1 cellular context compared by ENCODE assay signal in genomic region chr12:31682136-31682962, GRCh38.
A peak's percentile ranks its signal among the peaks of the same experiment; 100 is the strongest.
TF ChIP-seq lines count a peak whose summit lies in the region.

No MANE protein-coding gene starts in this region.

TF ChIP-seq in HepG2, 621 proteins besides CTCF, POLR2A, EP300 and RAD21 (continued from another document):
- TF ChIP-seq SRSF9 (IDR thresholded peaks at IDR 0.05; ENCODE audit: borderline replicate concordance, insufficient read depth, low read depth, low read length, poor library complexity, severe bottlenecking) (no peak), DNMT1 (CRISPR knock-in tag; IDR thresholded peaks at IDR 0.05) (no peak), BRD4 (CRISPR knock-in tag; IDR thresholded peaks at IDR 0.05) (no peak), SP5 (CRISPR knock-in tag; IDR thresholded peaks at IDR 0.05; ENCODE audit: borderline replicate concordance, low read depth) (no peak), ZFY (CRISPR knock-in tag; IDR thresholded peaks at IDR 0.05) (no peak), GATAD1 (CRISPR knock-in tag; IDR thresholded peaks at IDR 0.05) (no peak), HDAC2 (CRISPR knock-in tag; IDR thresholded peaks at IDR 0.05) (no peak; the same call in 1 of the 2 replicates), SMC3 (IDR thresholded peaks at IDR 0.05; ENCODE audit: low read length) (peak; percentile 99), TFAP4 (IDR thresholded peaks at IDR 0.05; ENCODE audit: borderline replicate concordance, low read depth) (no peak), STAT5B (CRISPR knock-in tag; IDR thresholded peaks at IDR 0.05) (no peak), SSRP1 (CRISPR knock-in tag; IDR thresholded peaks at IDR 0.05) (no peak), ZBTB7B (CRISPR knock-in tag; IDR thresholded peaks at IDR 0.05) (no peak), REL (CRISPR knock-in tag; conservative IDR thresholded peaks at IDR 0.05) (no peak), ZBTB26 (CRISPR knock-in tag; IDR thresholded peaks at IDR 0.05; ENCODE audit: borderline replicate concordance) (no peak), ZNF660 (CRISPR knock-in tag; IDR thresholded peaks at IDR 0.05; ENCODE audit: borderline replicate concordance, low read depth) (no peak), ZNF430 (CRISPR knock-in tag; IDR thresholded peaks at IDR 0.05) (no peak), GTF2F1 (IDR thresholded peaks at IDR 0.05; ENCODE audit: low read length) (no peak)
- TF ChIP-seq, protein P1, sequence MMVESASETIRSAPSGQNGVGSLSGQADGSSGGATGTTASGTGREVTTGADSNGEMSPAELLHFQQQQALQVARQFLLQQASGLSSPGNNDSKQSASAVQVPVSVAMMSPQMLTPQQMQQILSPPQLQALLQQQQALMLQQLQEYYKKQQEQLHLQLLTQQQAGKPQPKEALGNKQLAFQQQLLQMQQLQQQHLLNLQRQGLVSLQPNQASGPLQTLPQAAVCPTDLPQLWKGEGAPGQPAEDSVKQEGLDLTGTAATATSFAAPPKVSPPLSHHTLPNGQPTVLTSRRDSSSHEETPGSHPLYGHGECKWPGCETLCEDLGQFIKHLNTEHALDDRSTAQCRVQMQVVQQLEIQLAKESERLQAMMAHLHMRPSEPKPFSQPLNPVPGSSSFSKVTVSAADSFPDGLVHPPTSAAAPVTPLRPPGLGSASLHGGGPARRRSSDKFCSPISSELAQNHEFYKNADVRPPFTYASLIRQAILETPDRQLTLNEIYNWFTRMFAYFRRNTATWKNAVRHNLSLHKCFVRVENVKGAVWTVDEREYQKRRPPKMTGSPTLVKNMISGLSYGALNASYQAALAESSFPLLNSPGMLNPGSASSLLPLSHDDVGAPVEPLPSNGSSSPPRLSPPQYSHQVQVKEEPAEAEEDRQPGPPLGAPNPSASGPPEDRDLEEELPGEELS (CRISPR knock-in tag; IDR thresholded peaks at IDR 0.05) = no peak
- TF ChIP-seq, protein P2, sequence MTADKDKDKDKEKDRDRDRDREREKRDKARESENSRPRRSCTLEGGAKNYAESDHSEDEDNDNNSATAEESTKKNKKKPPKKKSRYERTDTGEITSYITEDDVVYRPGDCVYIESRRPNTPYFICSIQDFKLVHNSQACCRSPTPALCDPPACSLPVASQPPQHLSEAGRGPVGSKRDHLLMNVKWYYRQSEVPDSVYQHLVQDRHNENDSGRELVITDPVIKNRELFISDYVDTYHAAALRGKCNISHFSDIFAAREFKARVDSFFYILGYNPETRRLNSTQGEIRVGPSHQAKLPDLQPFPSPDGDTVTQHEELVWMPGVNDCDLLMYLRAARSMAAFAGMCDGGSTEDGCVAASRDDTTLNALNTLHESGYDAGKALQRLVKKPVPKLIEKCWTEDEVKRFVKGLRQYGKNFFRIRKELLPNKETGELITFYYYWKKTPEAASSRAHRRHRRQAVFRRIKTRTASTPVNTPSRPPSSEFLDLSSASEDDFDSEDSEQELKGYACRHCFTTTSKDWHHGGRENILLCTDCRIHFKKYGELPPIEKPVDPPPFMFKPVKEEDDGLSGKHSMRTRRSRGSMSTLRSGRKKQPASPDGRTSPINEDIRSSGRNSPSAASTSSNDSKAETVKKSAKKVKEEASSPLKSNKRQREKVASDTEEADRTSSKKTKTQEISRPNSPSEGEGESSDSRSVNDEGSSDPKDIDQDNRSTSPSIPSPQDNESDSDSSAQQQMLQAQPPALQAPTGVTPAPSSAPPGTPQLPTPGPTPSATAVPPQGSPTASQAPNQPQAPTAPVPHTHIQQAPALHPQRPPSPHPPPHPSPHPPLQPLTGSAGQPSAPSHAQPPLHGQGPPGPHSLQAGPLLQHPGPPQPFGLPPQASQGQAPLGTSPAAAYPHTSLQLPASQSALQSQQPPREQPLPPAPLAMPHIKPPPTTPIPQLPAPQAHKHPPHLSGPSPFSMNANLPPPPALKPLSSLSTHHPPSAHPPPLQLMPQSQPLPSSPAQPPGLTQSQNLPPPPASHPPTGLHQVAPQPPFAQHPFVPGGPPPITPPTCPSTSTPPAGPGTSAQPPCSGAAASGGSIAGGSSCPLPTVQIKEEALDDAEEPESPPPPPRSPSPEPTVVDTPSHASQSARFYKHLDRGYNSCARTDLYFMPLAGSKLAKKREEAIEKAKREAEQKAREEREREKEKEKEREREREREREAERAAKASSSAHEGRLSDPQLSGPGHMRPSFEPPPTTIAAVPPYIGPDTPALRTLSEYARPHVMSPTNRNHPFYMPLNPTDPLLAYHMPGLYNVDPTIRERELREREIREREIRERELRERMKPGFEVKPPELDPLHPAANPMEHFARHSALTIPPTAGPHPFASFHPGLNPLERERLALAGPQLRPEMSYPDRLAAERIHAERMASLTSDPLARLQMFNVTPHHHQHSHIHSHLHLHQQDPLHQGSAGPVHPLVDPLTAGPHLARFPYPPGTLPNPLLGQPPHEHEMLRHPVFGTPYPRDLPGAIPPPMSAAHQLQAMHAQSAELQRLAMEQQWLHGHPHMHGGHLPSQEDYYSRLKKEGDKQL (CRISPR knock-in tag; IDR thresholded peaks at IDR 0.05; ENCODE audit: low read depth) = no peak
- TF ChIP-seq, protein P3, sequence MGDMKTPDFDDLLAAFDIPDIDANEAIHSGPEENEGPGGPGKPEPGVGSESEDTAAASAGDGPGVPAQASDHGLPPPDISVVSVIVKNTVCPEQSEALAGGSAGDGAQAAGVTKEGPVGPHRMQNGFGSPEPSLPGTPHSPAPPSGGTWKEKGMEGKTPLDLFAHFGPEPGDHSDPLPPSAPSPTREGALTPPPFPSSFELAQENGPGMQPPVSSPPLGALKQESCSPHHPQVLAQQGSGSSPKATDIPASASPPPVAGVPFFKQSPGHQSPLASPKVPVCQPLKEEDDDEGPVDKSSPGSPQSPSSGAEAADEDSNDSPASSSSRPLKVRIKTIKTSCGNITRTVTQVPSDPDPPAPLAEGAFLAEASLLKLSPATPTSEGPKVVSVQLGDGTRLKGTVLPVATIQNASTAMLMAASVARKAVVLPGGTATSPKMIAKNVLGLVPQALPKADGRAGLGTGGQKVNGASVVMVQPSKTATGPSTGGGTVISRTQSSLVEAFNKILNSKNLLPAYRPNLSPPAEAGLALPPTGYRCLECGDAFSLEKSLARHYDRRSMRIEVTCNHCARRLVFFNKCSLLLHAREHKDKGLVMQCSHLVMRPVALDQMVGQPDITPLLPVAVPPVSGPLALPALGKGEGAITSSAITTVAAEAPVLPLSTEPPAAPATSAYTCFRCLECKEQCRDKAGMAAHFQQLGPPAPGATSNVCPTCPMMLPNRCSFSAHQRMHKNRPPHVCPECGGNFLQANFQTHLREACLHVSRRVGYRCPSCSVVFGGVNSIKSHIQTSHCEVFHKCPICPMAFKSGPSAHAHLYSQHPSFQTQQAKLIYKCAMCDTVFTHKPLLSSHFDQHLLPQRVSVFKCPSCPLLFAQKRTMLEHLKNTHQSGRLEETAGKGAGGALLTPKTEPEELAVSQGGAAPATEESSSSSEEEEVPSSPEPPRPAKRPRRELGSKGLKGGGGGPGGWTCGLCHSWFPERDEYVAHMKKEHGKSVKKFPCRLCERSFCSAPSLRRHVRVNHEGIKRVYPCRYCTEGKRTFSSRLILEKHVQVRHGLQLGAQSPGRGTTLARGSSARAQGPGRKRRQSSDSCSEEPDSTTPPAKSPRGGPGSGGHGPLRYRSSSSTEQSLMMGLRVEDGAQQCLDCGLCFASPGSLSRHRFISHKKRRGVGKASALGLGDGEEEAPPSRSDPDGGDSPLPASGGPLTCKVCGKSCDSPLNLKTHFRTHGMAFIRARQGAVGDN (CRISPR knock-in tag; IDR thresholded peaks at IDR 0.05) = no peak
- TF ChIP-seq, protein P4, sequence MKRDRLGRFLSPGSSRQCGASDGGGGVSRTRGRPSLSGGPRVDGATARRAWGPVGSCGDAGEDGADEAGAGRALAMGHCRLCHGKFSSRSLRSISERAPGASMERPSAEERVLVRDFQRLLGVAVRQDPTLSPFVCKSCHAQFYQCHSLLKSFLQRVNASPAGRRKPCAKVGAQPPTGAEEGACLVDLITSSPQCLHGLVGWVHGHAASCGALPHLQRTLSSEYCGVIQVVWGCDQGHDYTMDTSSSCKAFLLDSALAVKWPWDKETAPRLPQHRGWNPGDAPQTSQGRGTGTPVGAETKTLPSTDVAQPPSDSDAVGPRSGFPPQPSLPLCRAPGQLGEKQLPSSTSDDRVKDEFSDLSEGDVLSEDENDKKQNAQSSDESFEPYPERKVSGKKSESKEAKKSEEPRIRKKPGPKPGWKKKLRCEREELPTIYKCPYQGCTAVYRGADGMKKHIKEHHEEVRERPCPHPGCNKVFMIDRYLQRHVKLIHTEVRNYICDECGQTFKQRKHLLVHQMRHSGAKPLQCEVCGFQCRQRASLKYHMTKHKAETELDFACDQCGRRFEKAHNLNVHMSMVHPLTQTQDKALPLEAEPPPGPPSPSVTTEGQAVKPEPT (CRISPR knock-in tag; IDR thresholded peaks at IDR 0.05; ENCODE audit: low read depth) = no peak
